Comparison of ENCODE assay signal across 8 cellular contexts in the genomic region with DNA sequence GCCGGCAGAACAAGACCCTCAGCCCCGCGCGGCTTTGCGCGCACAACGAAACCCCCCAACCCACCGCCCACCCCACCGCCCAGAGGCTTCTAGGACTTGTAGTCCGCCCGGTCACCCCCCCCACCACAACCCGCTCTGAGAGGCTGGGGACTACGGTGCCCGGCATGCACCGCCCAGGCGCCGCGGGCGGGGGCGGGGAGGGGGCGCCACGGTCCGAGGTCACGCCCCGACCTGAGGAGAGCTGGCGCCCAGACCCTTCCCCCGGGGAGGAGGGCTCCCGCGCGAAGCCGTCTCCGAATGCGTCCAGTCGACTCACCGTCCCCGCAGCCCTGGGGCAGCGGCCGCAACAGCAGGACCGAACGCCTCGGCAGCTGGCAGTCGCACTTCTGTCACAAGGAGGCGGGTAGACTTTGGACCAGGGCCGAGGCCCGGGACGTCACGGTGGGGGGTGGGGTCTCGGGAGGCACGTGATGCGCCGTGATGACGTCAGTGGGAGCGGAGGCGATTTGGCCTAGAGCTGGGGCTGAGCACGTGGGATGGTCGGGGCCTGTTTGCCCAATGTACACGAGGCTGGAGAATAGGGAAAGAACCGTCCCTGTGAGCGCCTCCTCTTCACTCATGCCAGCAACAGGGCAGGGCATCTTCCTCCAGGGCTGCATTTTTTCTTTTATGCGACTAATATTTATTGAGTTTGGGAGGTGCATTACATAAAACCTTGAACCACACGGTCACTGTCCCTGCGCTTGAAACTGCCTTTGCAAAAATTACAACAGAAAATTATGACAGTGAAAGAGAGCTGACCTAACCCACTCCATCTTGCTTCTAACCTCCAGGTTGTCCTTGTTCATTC. TPM values are rescaled to one million over a fixed set of nuclear protein-coding genes. Genes with fewer than 3 reads are reported as not detected.
DNase-seq lines count a peak whose midpoint lies in the region; ATAC-seq and TF ChIP-seq lines count a peak whose summit lies in the region.

A gene (minus strand): TSS at position 388 of the 850 bp plus-strand sequence. CDS start 24,643 bp downstream, outside the sequence.

- TF ChIP-seq POLR2A in HCT116 (IDR thresholded peaks at IDR 0.05; ENCODE audit: borderline replicate concordance, extremely low read depth, insufficient read depth, insufficient read length), result no peak

- H3K9me3 ChIP-seq in ES-I3 (ENCODE audit: control insufficient read depth, insufficient read depth, low read length) (peaks cover 4% of the 10 kb centered on the region), HCT116 (ENCODE audit: control insufficient read depth in 1 of 2, insufficient read depth in 1 of 2, low read depth in 1 of 2, low read length in 2 of 2) (peaks cover 9 to 15% of the 10 kb centered on the region in 2 experiments; a peak in 3 of 4 replicates)

- H3K4me2 ChIP-seq in HCT116 (ENCODE audit: low read length), result peak within 1 kb of the TSS; percentile 84

- peak; percentile 84 for ATAC-seq in HCT116

- peak within 1 kb of the TSS; percentile 80 for H3K4me3 Mint-ChIP-seq in activated naive CD8-positive, alpha-beta T cell treated with anti-CD3 and anti-CD28 coated beads for 36 hours

- TF ChIP-seq RAD21 in HCT116 (IDR thresholded peaks at IDR 0.05; ENCODE audit: low read depth), result no peak

- TF ChIP-seq CTCF in HCT116 (IDR thresholded peaks at IDR 0.05 in 2 of 3, conservative IDR thresholded peaks at IDR 0.05 in 1 of 3; ENCODE audit: borderline replicate concordance in 1 of 3, insufficient read depth in 1 of 3, low read depth in 2 of 3, low read length in 2 of 3), result no peak

- no peaks in the 10 kb centered on the region for H3K27me3 ChIP-seq in HCT116 (ENCODE audit: insufficient read depth, low read length)

- no peaks in the 10 kb centered on the region for H4K20me1 ChIP-seq in HCT116 (ENCODE audit: insufficient read depth)

- intact Hi-C loops in HCT116 (cut with micrococcal nuclease), result no loop called here

- H3K36me3 Mint-ChIP-seq in activated naive CD8-positive, alpha-beta T cell treated with anti-CD3 and anti-CD28 coated beads for 36 hours, result peaks cover 23% of the 10 kb centered on the region

- RAD21 ChIA-PET in HCT116 (lab: Charles Lee; ENCODE audit: low non-redundant PET in 1 of 2, low total read pairs in 2 of 2, uncharacterized antibody in 2 of 2, unreplicated experiment in 2 of 2), result no interaction called here

- peak within 1 kb of the TSS; percentile 91 for H3K9ac ChIP-seq in ES-I3 (ENCODE audit: low read depth, low read length)
- H3K9ac ChIP-seq in HCT116 (ENCODE audit: low read length), result peak within 1 kb of the TSS; percentile 36; the same call in 1 of the 2 replicates

- no peaks in the 10 kb centered on the region for H3K9me2 ChIP-seq in HCT116 (ENCODE audit: insufficient read depth)

- H3K27me3 Mint-ChIP-seq in activated naive CD8-positive, alpha-beta T cell treated with anti-CD3 and anti-CD28 coated beads for 36 hours, result no peaks in the 10 kb centered on the region

- H2AFZ ChIP-seq in HCT116 (ENCODE audit: low read depth, low read length, poor library complexity, severe bottlenecking), result peak within 1 kb of the TSS; percentile 1

- H3K79me2 ChIP-seq in HCT116 (ENCODE audit: insufficient read depth, low read length), result no peaks in the 10 kb centered on the region

- H3K27ac ChIP-seq in HCT116 (ENCODE audit: low read depth, low read length), result no peak within 1 kb of the TSS; the same call in 1 of the 2 replicates
- H3K27ac ChIP-seq in temporal lobe (ENCODE audit: low read depth, low read length), result peak within 1 kb of the TSS; percentile 87

- POLR2A ChIA-PET in HCT116 (lab: Charles Lee), result no interaction called here

- H3K27ac Mint-ChIP-seq in activated naive CD8-positive, alpha-beta T cell treated with anti-CD3 and anti-CD28 coated beads for 36 hours, result peak within 1 kb of the TSS; percentile 69

- CTCF ChIA-PET in HCT116 (lab: Charles Lee), result interaction anchor here (2.1 kb wide), 1 partner anchor 10 kb away, joined by 10 read pairs; no protein-coding TSS in a partner anchor

- no TSS peak for BruUV-seq in HCT116 (replicated peaks; lab: Mats Ljungman, UMichigan)

- H3K4me3 ChIP-seq in HCT116 (replicated peaks in 1 of 2; ENCODE audit: low read depth in 1 of 2, low read length in 2 of 2), result peak within 1 kb of the TSS; percentile 25 to 55

- peaks cover 43% of the 10 kb centered on the region for H3K4me1 Mint-ChIP-seq in activated naive CD8-positive, alpha-beta T cell treated with anti-CD3 and anti-CD28 coated beads for 36 hours

- H3K9me3 Mint-ChIP-seq in activated naive CD8-positive, alpha-beta T cell treated with anti-CD3 and anti-CD28 coated beads for 36 hours, result peaks cover 12% of the 10 kb centered on the region

- peaks cover 6% of the 10 kb centered on the region; the same call in 1 of the 2 replicates for H3K4me1 ChIP-seq in ES-I3 (ENCODE audit: insufficient read depth, low read length)
- peaks cover 0 to 14% of the 10 kb centered on the region in 2 experiments; a peak in 1 of 4 replicates for H3K4me1 ChIP-seq in HCT116 (ENCODE audit: control insufficient read depth in 1 of 2, insufficient read depth in 2 of 2, low read length in 2 of 2)

- H3K36me3 ChIP-seq in ES-I3 (ENCODE audit: insufficient read depth, low read length), result no peaks in the 10 kb centered on the region
- H3K36me3 ChIP-seq in HCT116 (ENCODE audit: control insufficient read depth in 1 of 2, insufficient read depth in 2 of 2, low read length in 2 of 2), result no peaks in the 10 kb centered on the region

- DNase-seq in HCT116 (ENCODE audit: low read depth, low spot score) (peak; percentile 89), NCI-H1048 (lab: John Stamatoyannopoulos, UW) (peak; percentile 83), SKM-1 treated with dmso at 0.1 percent for 144 hours (lab: John Stamatoyannopoulos, UW; ENCODE audit: unreplicated experiment) (peak; percentile 91), glomerular visceral epithelial cell (ENCODE audit: extremely low spot score) (peak; percentile 92), occipital lobe (lab: John Stamatoyannopoulos, UW) (peak; percentile 92)
- DNase-seq in activated naive CD8-positive, alpha-beta T cell treated with anti-CD3 and anti-CD28 coated beads for 36 hours, result peak; percentile 94

TF ChIP-seq in HCT116, 20 proteins besides CTCF, POLR2A, EP300 and RAD21:
- TF ChIP-seq CBX3 (IDR thresholded peaks at IDR 0.05; ENCODE audit: low read depth) (peak; percentile 100), ELF1 (IDR thresholded peaks at IDR 0.05; ENCODE audit: borderline replicate concordance, low read depth) (no peak), SP1 (IDR thresholded peaks at IDR 0.05; ENCODE audit: low read depth) (peak; percentile 32), POLR2AphosphoS5 (IDR thresholded peaks at IDR 0.05; ENCODE audit: low read depth, low read length) (peak; percentile 53), EZH2 (IDR thresholded peaks at IDR 0.05) (no peak), EGR1 (IDR thresholded peaks at IDR 0.05; ENCODE audit: low read depth) (peak; percentile 59; the same call in 1 of the 2 replicates), ZFX (IDR thresholded peaks at IDR 0.05) (peak; percentile 70; the same call in 1 of the 2 replicates)
- TF ChIP-seq, protein P1, sequence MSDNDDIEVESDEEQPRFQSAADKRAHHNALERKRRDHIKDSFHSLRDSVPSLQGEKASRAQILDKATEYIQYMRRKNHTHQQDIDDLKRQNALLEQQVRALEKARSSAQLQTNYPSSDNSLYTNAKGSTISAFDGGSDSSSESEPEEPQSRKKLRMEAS (IDR thresholded peaks at IDR 0.05), result peak; percentile 100
- TF ChIP-seq, protein P2, sequence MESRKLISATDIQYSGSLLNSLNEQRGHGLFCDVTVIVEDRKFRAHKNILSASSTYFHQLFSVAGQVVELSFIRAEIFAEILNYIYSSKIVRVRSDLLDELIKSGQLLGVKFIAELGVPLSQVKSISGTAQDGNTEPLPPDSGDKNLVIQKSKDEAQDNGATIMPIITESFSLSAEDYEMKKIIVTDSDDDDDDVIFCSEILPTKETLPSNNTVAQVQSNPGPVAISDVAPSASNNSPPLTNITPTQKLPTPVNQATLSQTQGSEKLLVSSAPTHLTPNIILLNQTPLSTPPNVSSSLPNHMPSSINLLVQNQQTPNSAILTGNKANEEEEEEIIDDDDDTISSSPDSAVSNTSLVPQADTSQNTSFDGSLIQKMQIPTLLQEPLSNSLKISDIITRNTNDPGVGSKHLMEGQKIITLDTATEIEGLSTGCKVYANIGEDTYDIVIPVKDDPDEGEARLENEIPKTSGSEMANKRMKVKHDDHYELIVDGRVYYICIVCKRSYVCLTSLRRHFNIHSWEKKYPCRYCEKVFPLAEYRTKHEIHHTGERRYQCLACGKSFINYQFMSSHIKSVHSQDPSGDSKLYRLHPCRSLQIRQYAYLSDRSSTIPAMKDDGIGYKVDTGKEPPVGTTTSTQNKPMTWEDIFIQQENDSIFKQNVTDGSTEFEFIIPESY (IDR thresholded peaks at IDR 0.05; ENCODE audit: extremely low read depth, insufficient replicate concordance, low read length), result no peak

RNA-seq across cellular contexts. Expression of the gene that starts here (rescaled TPM):
- total RNA-seq in HCT116 (2021; ENCODE audit: unreplicated experiment), result 7.2 TPM
- 6.9 and 7.9 TPM in 2 replicates for polyA plus RNA-seq in HCT116 (2012)
- 10 to 100 TPM; 33.0 to 33.3 TPM for total RNA-seq in activated naive CD8-positive, alpha-beta T cell treated with anti-CD3 and anti-CD28 coated beads for 36 hours
- total RNA-seq in occipital lobe, result 11.1 TPM
- 10.8 TPM for total RNA-seq in temporal lobe
